In genomic region chr10:126391162-126391880, GRCh38 we compare ENCODE assay signal across 14 cellular contexts. TPM values are rescaled to one million over a fixed set of nuclear protein-coding genes. Genes with fewer than 3 reads are reported as not detected.
DNase-seq lines count a peak whose midpoint lies in the region; ATAC-seq lines count a peak whose summit lies in the region.
"Had no signal": no experiment of that assay in that cellular context is flagged by ENCODE, and none has a peak within 500 bp of the region (broad histone marks: within the 10 kb centered on the region; RNA-seq: fewer than 3 reads in every experiment).

No MANE protein-coding gene starts in this region.

- intact Hi-C loops in posterior cingulate gyrus (cut with DNase I) = loop anchor here (10.0 kb wide), 1 partner anchor 113 kb away; no protein-coding TSS in a partner anchor

- H3K36me3 ChIP-seq in skeletal muscle tissue (ENCODE audit: control insufficient read depth in 3 of 3, insufficient read depth in 3 of 3, low read length in 3 of 3) = no peaks in the 10 kb centered on the region
- H3K36me3 ChIP-seq: left ventricle myocardium inferior, tibial artery had no signal

- no peak for ATAC-seq in GM18858 (IDR thresholded peaks at IDR 0.05; ENCODE audit: unreplicated experiment)

- H3K27ac ChIP-seq in caudate nucleus (ENCODE audit: low read depth, low read length) (peak overlapping the region; percentile 61), skeletal muscle tissue (ENCODE audit: low read depth, low read length) (peak overlapping the region; percentile 7)
- H3K27ac ChIP-seq: left ventricle myocardium inferior, RWPE1 had no signal

- H3K27me3 ChIP-seq in skeletal muscle tissue (ENCODE audit: control insufficient read depth in 3 of 3, insufficient read depth in 3 of 3, low read length in 3 of 3) = peaks cover 0 to 20% (median 5%) of the 10 kb centered on the region in 3 donors
- H3K27me3 ChIP-seq: tibial artery had no signal

- peak; percentile 36 for DNase-seq in NCI-H2171 treated with DMSO at 0.1 percent for 48 hours (lab: John Stamatoyannopoulos, UW)
- no peak for DNase-seq in NCI-H2171 (lab: John Stamatoyannopoulos, UW)
- peak in 2 of 61 donors; percentile 5 to 28 for DNase-seq in caudate nucleus (lab: John Stamatoyannopoulos, UW)
- peak; percentile 25 for DNase-seq in left kidney (ENCODE audit: low read depth, low spot score)
- DNase-seq in posterior cingulate gyrus = no peak
- DNase-seq in NCI-H226 = no peak
- DNase-seq: activated gamma-delta T cell, COR-L47, left ventricle myocardium inferior, NCI-H2227 treated with DMSO at 0.1 percent for 48 hours, tibial artery had no signal

- H3K9me3 ChIP-seq in skeletal muscle tissue (ENCODE audit: control insufficient read depth in 3 of 3, low read length in 3 of 3) = no peaks in the 10 kb centered on the region
- H3K9me3 ChIP-seq: tibial artery had no signal

- no peak overlapping the region for H3K4me3 ChIP-seq in skeletal muscle tissue (ENCODE audit: low read length in 3 of 3)
- H3K4me3 ChIP-seq: left ventricle myocardium inferior, tibial artery had no signal

- no peak overlapping the region for H3K9ac ChIP-seq in skeletal muscle tissue (ENCODE audit: low read depth in 1 of 3, low read length in 3 of 3)

- H3K4me1 ChIP-seq in skeletal muscle tissue (ENCODE audit: control insufficient read depth in 3 of 3, insufficient read depth in 3 of 3, low read length in 3 of 3) = peaks cover 0 to 6% (median 0%) of the 10 kb centered on the region in 3 donors

RNA-seq across cellular contexts. Expression of gene ADAM12, which starts 3.0 kb away (rescaled TPM):
- 13.0 TPM for total RNA-seq in skeletal muscle tissue

Comparison
In these comparisons a context has a peak if more than half of its experiments do, and no peak if none do; other contexts are left out.
1. DNase-seq: peak in NCI-H2171 treated with DMSO at 0.1 percent for 48 hours (single experiment) and left kidney (single experiment); none in NCI-H2171 (single experiment), posterior cingulate gyrus (0 of 10) and NCI-H226 (single experiment).